Comparison of ENCODE assay signal across 8 cellular contexts in the genomic region with DNA sequence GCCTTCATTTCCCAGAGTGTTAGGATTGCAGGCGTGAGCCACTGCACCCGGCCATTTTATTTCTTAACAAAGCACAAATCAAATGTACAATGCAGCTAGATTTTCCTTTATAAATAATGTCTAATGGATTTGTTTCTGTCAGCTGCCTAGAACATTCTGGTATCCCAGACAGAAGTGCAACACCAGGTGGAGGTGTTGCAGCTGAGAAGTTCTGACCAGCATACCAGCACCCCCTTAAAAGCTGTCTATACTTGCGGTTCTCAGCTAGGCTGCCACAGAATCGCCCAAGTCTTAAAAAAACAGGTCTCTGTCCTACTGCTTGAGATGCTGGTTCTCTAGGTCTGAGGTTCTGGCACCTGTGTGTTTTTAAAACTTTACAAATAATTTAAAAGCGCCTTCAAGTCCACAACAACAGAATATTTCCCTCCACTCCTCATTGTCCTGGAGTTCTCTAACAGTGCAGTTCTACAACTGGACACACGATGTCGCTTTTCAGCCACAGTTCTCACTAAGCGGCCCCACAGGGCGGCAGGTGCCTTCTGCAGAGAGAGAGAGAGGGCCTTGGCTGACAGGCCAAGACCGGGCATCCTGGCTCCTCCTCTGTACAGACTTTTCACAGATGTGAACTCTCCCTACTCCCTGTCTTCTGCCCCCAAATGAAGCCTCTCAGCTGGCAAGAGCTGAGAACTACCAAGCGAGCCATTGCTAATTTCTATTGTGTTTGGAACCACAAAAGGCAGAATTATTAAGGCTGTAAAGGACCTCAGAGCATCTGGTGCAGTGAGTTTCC. TPM values are rescaled to one million over a fixed set of nuclear protein-coding genes. Genes with fewer than 3 reads are reported as not detected.
DNase-seq lines count a peak whose midpoint lies in the region; ATAC-seq and TF ChIP-seq lines count a peak whose summit lies in the region.

No MANE protein-coding gene starts in this region.

- no peaks in the 10 kb centered on the region for H3K4me1 Mint-ChIP-seq in CD8-positive, alpha-beta T cell (ENCODE audit: low read depth)
- H3K4me1 Mint-ChIP-seq in activated CD4-positive, alpha-beta T cell treated with anti-CD3 and anti-CD28 coated beads, Interleukin-2, amount 10 ng/mL, durations not matched to agents 24 days and 14 days = no peaks in the 10 kb centered on the region

- peak; percentile 49 to 81 (median 73) for DNase-seq in CD8-positive, alpha-beta T cell
- peak; percentile 66 to 90 for DNase-seq in NCI-H524 (lab: John Stamatoyannopoulos, UW)
- DNase-seq in activated CD4-positive, alpha-beta T cell treated with anti-CD3 and anti-CD28 coated beads, Interleukin-2, amount 10 ng/mL, durations not matched to agents 24 days and 14 days = peak; percentile 93
- DNase-seq in dedifferentiated amniotic fluid mesenchymal stem cell (ENCODE audit: extremely low spot score) = peak; percentile 67
- DNase-seq in left lung = peak; percentile 72 to 86
- peak; percentile 53 to 64 (median 63) for DNase-seq in stimulated activated CD4-positive, alpha-beta T cell treated with anti-CD3 and anti-CD28 coated beads, TNF-alpha, amount 100 ng/mL, for 24 hours (ENCODE audit: low read depth in 3 of 3)

- H3K4me3 ChIP-seq in CD8-positive, alpha-beta T cell (ENCODE audit: low read depth, low read length) = no peak overlapping the region
- no peak overlapping the region for H3K4me3 ChIP-seq in left lung

- no peaks in the 10 kb centered on the region for H3K36me3 Mint-ChIP-seq in CD8-positive, alpha-beta T cell
- H3K36me3 Mint-ChIP-seq in activated CD4-positive, alpha-beta T cell treated with anti-CD3 and anti-CD28 coated beads, Interleukin-2, amount 10 ng/mL, durations not matched to agents 24 days and 14 days (ENCODE audit: low read depth) = no peaks in the 10 kb centered on the region

- H3K27me3 ChIP-seq in CD8-positive, alpha-beta T cell (ENCODE audit: insufficient read depth, low read length) = no peaks in the 10 kb centered on the region
- H3K27me3 ChIP-seq in left lung = peaks cover 0 to 6% of the 10 kb centered on the region in 2 donors

- no peaks in the 10 kb centered on the region for H3K4me1 ChIP-seq in CD8-positive, alpha-beta T cell (ENCODE audit: insufficient read depth, low read length)
- peaks cover 8 to 13% of the 10 kb centered on the region in 2 donors for H3K4me1 ChIP-seq in left lung

- peak; percentile 85 for TF ChIP-seq CTCF in CD8-positive, alpha-beta T cell (IDR thresholded peaks at IDR 0.05)
- peak; percentile 89 to 90 for TF ChIP-seq CTCF in left lung (IDR thresholded peaks at IDR 0.05)

- no peak overlapping the region for H3K27ac Mint-ChIP-seq in CD8-positive, alpha-beta T cell
- H3K27ac Mint-ChIP-seq in activated CD4-positive, alpha-beta T cell treated with anti-CD3 and anti-CD28 coated beads, Interleukin-2, amount 10 ng/mL, durations not matched to agents 24 days and 14 days = no peak overlapping the region

- no peaks in the 10 kb centered on the region for H3K9me3 ChIP-seq in CD8-positive, alpha-beta T cell (ENCODE audit: low read length)
- H3K9me3 ChIP-seq in left lung = no peaks in the 10 kb centered on the region

- H3K27me3 Mint-ChIP-seq in CD8-positive, alpha-beta T cell (ENCODE audit: low read depth) = peaks cover 19% of the 10 kb centered on the region
- H3K27me3 Mint-ChIP-seq in activated CD4-positive, alpha-beta T cell treated with anti-CD3 and anti-CD28 coated beads, Interleukin-2, amount 10 ng/mL, durations not matched to agents 24 days and 14 days = peaks cover 8% of the 10 kb centered on the region

- CTCF ChIA-PET in CD8-positive, alpha-beta T cell (lab: Charles Lee) = interaction anchor here (0.6 to 4.2 kb wide), 34 partner anchors 8 to 888 kb away, joined by 3 to 39 read pairs (median 4); partner anchors contain the start of genes CD300LG and DUSP3

- POLR2A ChIA-PET in CD8-positive, alpha-beta T cell (lab: Charles Lee) = interaction anchor here (0.8 to 1.2 kb wide), 3 partner anchors 65 to 73 kb away, joined by 3 read pairs; no protein-coding TSS in a partner anchor

- intact Hi-C loops in CD8-positive, alpha-beta T cell (cut with DNase I, micrococcal nuclease) = loop anchor here (1.0 kb wide), 3 partner anchors 66 to 152 kb away; no protein-coding TSS in a partner anchor
- intact Hi-C loops in activated CD4-positive, alpha-beta T cell treated with anti-CD3 and anti-CD28 coated beads, Interleukin-2, amount 10 ng/mL, durations not matched to agents 24 days and 14 days (cut with micrococcal nuclease) = loop anchor here (1.0 kb wide), 1 partner anchor 66 kb away; no protein-coding TSS in a partner anchor
- intact Hi-C loops in left lung (cut with DNase I) = no loop called here

- no peaks in the 10 kb centered on the region for H3K36me3 ChIP-seq in CD8-positive, alpha-beta T cell (ENCODE audit: insufficient read depth, low read length)
- H3K36me3 ChIP-seq in left lung = no peaks in the 10 kb centered on the region

- H3K27ac ChIP-seq in CD8-positive, alpha-beta T cell (ENCODE audit: low read depth, low read length) = no peak overlapping the region
- no peak overlapping the region for H3K27ac ChIP-seq in left lung

- H3K4me3 Mint-ChIP-seq in CD8-positive, alpha-beta T cell = no peak overlapping the region
- H3K4me3 Mint-ChIP-seq in activated CD4-positive, alpha-beta T cell treated with anti-CD3 and anti-CD28 coated beads, Interleukin-2, amount 10 ng/mL, durations not matched to agents 24 days and 14 days = no peak overlapping the region

- peak; percentile 99 for ATAC-seq in CD8-positive, alpha-beta T cell
- ATAC-seq in HG03432 (IDR thresholded peaks at IDR 0.05; ENCODE audit: unreplicated experiment) = peak; percentile 44
- peak; percentile 97 for ATAC-seq in left lung
- ATAC-seq in GM18868 (IDR thresholded peaks at IDR 0.05; ENCODE audit: unreplicated experiment) = no peak

- no peaks in the 10 kb centered on the region for H3K9me3 Mint-ChIP-seq in CD8-positive, alpha-beta T cell
- H3K9me3 Mint-ChIP-seq in activated CD4-positive, alpha-beta T cell treated with anti-CD3 and anti-CD28 coated beads, Interleukin-2, amount 10 ng/mL, durations not matched to agents 24 days and 14 days = no peaks in the 10 kb centered on the region

RNA-seq across cellular contexts. Expression of gene MEOX1, which starts 32.6 kb away (rescaled TPM):
- under 1 TPM; 0.11 to 0.36 TPM for total RNA-seq in CD8-positive, alpha-beta T cell
- total RNA-seq in activated CD4-positive, alpha-beta T cell treated with anti-CD3 and anti-CD28 coated beads, Interleukin-2, amount 10 ng/mL, durations not matched to agents 24 days and 14 days = 0.21 and 0.50 TPM in 2 replicates
- total RNA-seq in left lung = 1 to 10 TPM in 1 of 2 donors, under 1 TPM in 1; 0.29 to 1.5 TPM

Comparison
In these comparisons a context has a peak if more than half of its experiments do, and no peak if none do; other contexts are left out.
1. intact Hi-C loops: an anchor here in CD8-positive, alpha-beta T cell (1.0 kb wide) and activated CD4-positive, alpha-beta T cell treated with anti-CD3 and anti-CD28 coated beads, Interleukin-2, amount 10 ng/mL, durations not matched to agents 24 days and 14 days (1.0 kb wide); none called in left lung.